ENCODE assay signal across 13 cellular contexts in the genomic region with DNA sequence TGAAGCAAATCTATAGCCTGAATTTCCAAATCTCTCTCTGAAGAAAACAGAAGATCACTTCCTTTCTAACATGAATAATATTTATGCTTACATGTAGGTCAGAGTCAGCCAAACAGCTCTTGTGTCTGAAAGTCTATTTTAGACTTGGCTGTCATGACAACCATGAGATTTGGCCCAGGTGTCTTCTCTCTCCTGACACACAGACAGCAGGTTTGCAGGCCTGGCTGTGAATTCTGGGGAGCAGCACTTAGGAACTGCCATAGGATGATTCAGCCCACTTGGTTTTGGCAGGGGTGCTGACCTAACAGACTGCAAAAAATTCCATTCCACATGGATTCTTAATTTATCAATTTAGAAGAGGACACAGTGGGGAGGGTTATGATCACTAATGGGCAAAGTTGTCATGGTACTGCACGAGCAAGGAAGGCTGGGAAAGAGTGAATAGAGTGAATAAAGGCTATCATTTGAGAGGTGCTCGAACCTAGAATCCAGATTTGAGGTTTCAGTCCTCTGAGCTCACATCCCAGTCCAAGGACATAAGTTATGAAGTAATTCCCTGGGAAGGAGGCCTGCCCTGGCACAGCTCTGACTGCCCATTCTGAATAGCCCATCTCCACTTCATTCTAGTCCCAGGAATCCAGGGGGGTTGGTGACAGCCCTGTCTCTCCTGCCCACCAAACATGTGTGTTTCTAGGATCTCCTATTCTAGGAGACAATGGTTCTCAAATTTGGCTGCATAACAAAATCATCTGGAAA.
DNase-seq lines count a peak whose midpoint lies in the region; ATAC-seq and TF ChIP-seq lines count a peak whose summit lies in the region.
"Had no signal": no experiment of that assay in that cellular context is flagged by ENCODE, and none has a peak within 500 bp of the region (broad histone marks: within the 10 kb centered on the region; RNA-seq: fewer than 3 reads in every experiment).

No MANE protein-coding gene starts in this region.

- peak overlapping the region; percentile 15; the same call in 1 of the 2 replicates for H2AFZ ChIP-seq in KMS-11 (ENCODE audit: low read depth)

- no peaks in the 10 kb centered on the region for H3K79me2 ChIP-seq in KMS-11 (ENCODE audit: insufficient read depth, low read depth)

- H3K27ac ChIP-seq in KMS-11: peak overlapping the region; percentile 44; the same call in 1 of the 2 replicates
- H3K27ac ChIP-seq in body of pancreas: peak overlapping the region in 1 of 4 donors; percentile 8
- H3K27ac ChIP-seq: HL-60, right lobe of liver, thoracic aorta had no signal

- TF ChIP-seq CTCF in KMS-11 (conservative IDR thresholded peaks at IDR 0.05; ENCODE audit: low read depth, low read length) (no peak), body of pancreas (IDR thresholded peaks at IDR 0.05) (no peak)

- H3K4me1 ChIP-seq in KMS-11 (ENCODE audit: low read depth, poor library complexity, severe bottlenecking) (peaks cover 29% of the 10 kb centered on the region), body of pancreas (peaks cover 14% of the 10 kb centered on the region)
- H3K4me1 ChIP-seq: right lobe of liver had no signal

- H3K36me3 ChIP-seq in KMS-11 (ENCODE audit: insufficient read depth) (no peaks in the 10 kb centered on the region), body of pancreas (replicated peaks in 1 of 2; ENCODE audit: insufficient read depth in 1 of 2, low read depth in 2 of 2) (no peaks in the 10 kb centered on the region)
- H3K36me3 ChIP-seq: right lobe of liver, thoracic aorta had no signal

- H3K27me3 ChIP-seq in KMS-11 (ENCODE audit: insufficient read depth, low read depth) (no peaks in the 10 kb centered on the region), body of pancreas (no peaks in the 10 kb centered on the region)
- H3K27me3 ChIP-seq: right lobe of liver had no signal

- intact Hi-C loops in body of pancreas (cut with DNase I): no loop called here
- intact Hi-C loops in posterior vena cava (cut with DNase I): no loop called here

- H3K4me3 ChIP-seq in KMS-11 (IDR thresholded peaks at IDR 0.05; ENCODE audit: insufficient read depth, low read depth, low read length): no peak overlapping the region
- H3K4me3 ChIP-seq in body of pancreas: no peak overlapping the region
- H3K4me3 ChIP-seq: right lobe of liver, thoracic aorta had no signal

- ATAC-seq in GM21447 (IDR thresholded peaks at IDR 0.05; ENCODE audit: unreplicated experiment) (peak; percentile 57), body of pancreas (peak; percentile 71)
- ATAC-seq: right lobe of liver had no signal

- H4K20me1 ChIP-seq in KMS-11 (ENCODE audit: insufficient read depth): no peaks in the 10 kb centered on the region

- WGBS in body of pancreas, 2 donors: 36 to 45% methylated on average over 2 of the region's 2 CpGs

- no peak for TF ChIP-seq POLR2A in body of pancreas (IDR thresholded peaks at IDR 0.05)

- no peaks in the 10 kb centered on the region for H3K9me3 ChIP-seq in body of pancreas
- H3K9me3 ChIP-seq: right lobe of liver, thoracic aorta had no signal

- peak overlapping the region; percentile 55 for H3K4me2 ChIP-seq in KMS-11

- no peak overlapping the region; the same call in 1 of the 2 replicates for H3K9ac ChIP-seq in KMS-11

- DNase-seq in body of pancreas (peak; percentile 19 to 60 (median 48)), occipital lobe (lab: John Stamatoyannopoulos, UW) (peak; percentile 19), NCI-H2107 treated with DMSO at 0.1 percent for 48 hours (lab: John Stamatoyannopoulos, UW; ENCODE audit: unreplicated experiment) (no peak), posterior vena cava (ENCODE audit: low spot score) (no peak), glomerular visceral epithelial cell (ENCODE audit: extremely low spot score) (no peak)
- DNase-seq in stimulated activated naive CD4-positive, alpha-beta T cell treated with Interleukin-2 at 50 U/mL for 16 hours (lab: John Stamatoyannopoulos, UW): no peak
- DNase-seq: activated effector memory CD4-positive, alpha-beta T cell treated with Interleukin-2 at 50 U/mL for 16 hours; right lobe of liver; SIG-M5 had no signal

Comparison
In these comparisons a context has a peak if more than half of its experiments do, and no peak if none do; other contexts are left out.
1. DNase-seq: peak in body of pancreas (4 of 4) and occipital lobe (single experiment); none in NCI-H2107 treated with DMSO at 0.1 percent for 48 hours (single experiment), posterior vena cava (single experiment), stimulated activated naive CD4-positive, alpha-beta T cell treated with Interleukin-2 at 50 U/mL for 16 hours (single experiment) and glomerular visceral epithelial cell (single experiment).